Comparison of ENCODE assay signal across 16 cellular contexts in the genomic region with DNA sequence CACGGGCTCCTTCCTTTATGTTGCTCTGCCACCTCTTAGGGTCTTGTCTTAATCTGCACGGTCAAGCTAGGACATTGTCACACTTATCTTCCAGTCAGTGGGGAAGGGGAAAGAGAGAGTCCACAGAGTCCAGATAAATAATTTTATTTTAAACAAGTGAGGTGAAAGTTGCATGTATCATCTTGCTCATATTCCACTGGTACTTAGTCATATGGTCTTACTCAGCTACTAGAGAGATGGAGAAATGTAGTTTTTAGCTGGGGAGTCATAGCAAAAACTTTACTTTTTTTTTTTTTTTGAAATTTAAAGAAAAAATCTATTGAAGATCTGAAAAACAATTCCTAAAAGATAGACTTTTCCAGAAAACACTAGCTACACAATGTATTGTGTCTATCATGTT. TPM values are rescaled to one million over a fixed set of nuclear protein-coding genes. Genes with fewer than 3 reads are reported as not detected.
DNase-seq lines count a peak whose midpoint lies in the region; ATAC-seq and TF ChIP-seq lines count a peak whose summit lies in the region.
"Had no signal": no experiment of that assay in that cellular context is flagged by ENCODE, and none has a peak within 500 bp of the region (broad histone marks: within the 10 kb centered on the region; RNA-seq: fewer than 3 reads in every experiment).

No MANE protein-coding gene starts in this region.

- DNase-seq in AG08396 (ENCODE audit: low spot score) (peak; percentile 48), adipocyte (ENCODE audit: low read depth) (peak; percentile 11), kidney tubule cell (ENCODE audit: low spot score) (peak; percentile 8), GM10248 (ENCODE audit: extremely low spot score) (no peak), NCI-H2029 treated with DMSO at 0.1 percent for 48 hours (lab: John Stamatoyannopoulos, UW) (no peak)
- DNase-seq in CD8-positive, alpha-beta T cell: no peak
- DNase-seq: activated B cell treated with CpG ODN at 0.5 μM for 24 hours; endodermal cell; heart left ventricle; NCI-H1417 treated with DMSO at 0.1 percent for 48 hours; posterior cingulate gyrus; stimulated activated CD4-positive, alpha-beta T cell treated with anti-CD3 and anti-CD28 coated beads, Interleukin-15, amount 100 ng/mL, for 24 hours; thyroid gland had no signal

- CTCF ChIA-PET in CD8-positive, alpha-beta T cell (lab: Charles Lee): interaction anchor here (1.9 kb wide), 1 partner anchor 15 kb away, joined by 4 read pairs; no protein-coding TSS in a partner anchor
- CTCF ChIA-PET in GM10248 (lab: Yijun Ruan, JAX): interaction anchor here (1.5 kb wide), 1 partner anchor 21 kb away, joined by 3 read pairs; no protein-coding TSS in a partner anchor

- no peak overlapping the region for H3K9ac ChIP-seq in adipocyte (ENCODE audit: low read length)
- H3K9ac ChIP-seq: KMS-11 had no signal

- H3K36me3 Mint-ChIP-seq in CD8-positive, alpha-beta T cell: peaks cover 73% of the 10 kb centered on the region

- intact Hi-C loops in CD8-positive, alpha-beta T cell (cut with DNase I, micrococcal nuclease): no loop called here

- H3K4me1 ChIP-seq in CD8-positive, alpha-beta T cell (ENCODE audit: insufficient read depth, low read length): peaks cover 12% of the 10 kb centered on the region
- peaks cover 11% of the 10 kb centered on the region for H3K4me1 ChIP-seq in adipocyte (ENCODE audit: control insufficient read depth, insufficient read depth, low read length)
- H3K4me1 ChIP-seq: thyroid gland had no signal

- peak overlapping the region; percentile 67 for H3K27ac Mint-ChIP-seq in CD8-positive, alpha-beta T cell
- H3K27ac Mint-ChIP-seq: activated B cell treated with CpG ODN at 0.5 μM for 24 hours, CD14-positive monocyte, endodermal cell had no signal

- no peaks in the 10 kb centered on the region for H3K27me3 Mint-ChIP-seq in CD8-positive, alpha-beta T cell (ENCODE audit: low read depth)
- H3K27me3 Mint-ChIP-seq: activated B cell treated with CpG ODN at 0.5 μM for 24 hours had no signal

- no peak overlapping the region for H3K4me3 Mint-ChIP-seq in CD8-positive, alpha-beta T cell
- H3K4me3 Mint-ChIP-seq: activated B cell treated with CpG ODN at 0.5 μM for 24 hours, CD14-positive monocyte, endodermal cell had no signal

- H3K4me1 Mint-ChIP-seq in CD8-positive, alpha-beta T cell (ENCODE audit: low read depth): peaks cover 79% of the 10 kb centered on the region

- no peak for ATAC-seq in CD8-positive, alpha-beta T cell
- ATAC-seq in HG03469 (IDR thresholded peaks at IDR 0.05; ENCODE audit: unreplicated experiment): no peak
- ATAC-seq: heart left ventricle had no signal

- peaks cover 8% of the 10 kb centered on the region for H3K36me3 ChIP-seq in CD8-positive, alpha-beta T cell (ENCODE audit: insufficient read depth, low read length)
- no peaks in the 10 kb centered on the region for H3K36me3 ChIP-seq in adipocyte (ENCODE audit: control insufficient read depth, insufficient read depth, low read length, severe bottlenecking)
- H3K36me3 ChIP-seq: heart left ventricle, thyroid gland had no signal

- H3K4me3 ChIP-seq in CD8-positive, alpha-beta T cell (ENCODE audit: low read depth, low read length): no peak overlapping the region
- no peak overlapping the region for H3K4me3 ChIP-seq in adipocyte (ENCODE audit: low read length)
- H3K4me3 ChIP-seq: heart left ventricle, thyroid gland had no signal

- no peak for TF ChIP-seq CTCF in CD8-positive, alpha-beta T cell (IDR thresholded peaks at IDR 0.05)
- no peak for TF ChIP-seq CTCF in GM10248 (IDR thresholded peaks at IDR 0.05; ENCODE audit: control extremely low read depth, extremely low read depth, low read depth, missing control alignments)

- peaks cover 12% of the 10 kb centered on the region for H3K9me3 Mint-ChIP-seq in CD8-positive, alpha-beta T cell
- H3K9me3 Mint-ChIP-seq: activated B cell treated with CpG ODN at 0.5 μM for 24 hours, CD14-positive monocyte, endodermal cell had no signal

- H3K27ac ChIP-seq in CD8-positive, alpha-beta T cell (ENCODE audit: low read depth, low read length): no peak overlapping the region
- H3K27ac ChIP-seq: KMS-11, thyroid gland had no signal

- no peaks in the 10 kb centered on the region for H3K9me3 ChIP-seq in CD8-positive, alpha-beta T cell (ENCODE audit: low read length)
- H3K9me3 ChIP-seq in adipocyte (ENCODE audit: control insufficient read depth, low read length): no peaks in the 10 kb centered on the region
- H3K9me3 ChIP-seq: heart left ventricle, thyroid gland had no signal

- POLR2A ChIA-PET in CD8-positive, alpha-beta T cell (lab: Charles Lee): no interaction called here
- POLR2A ChIA-PET in GM10248 (lab: Yijun Ruan, JAX): no interaction called here

- H3K27me3 ChIP-seq in CD8-positive, alpha-beta T cell (ENCODE audit: insufficient read depth, low read length): no peaks in the 10 kb centered on the region
- H3K27me3 ChIP-seq in adipocyte (replicated peaks; ENCODE audit: control insufficient read depth, insufficient read depth, low read length): no peaks in the 10 kb centered on the region
- H3K27me3 ChIP-seq: heart left ventricle, thyroid gland had no signal

RNA-seq across cellular contexts. Expression of gene PDE3B, which starts 29.0 kb away (rescaled TPM):
- total RNA-seq in CD8-positive, alpha-beta T cell: 100 to 1,000 TPM; 144 to 146 TPM

Comparison
In these comparisons a context has a peak if more than half of its experiments do, and no peak if none do; other contexts are left out.
1. DNase-seq: peak in AG08396 (single experiment), adipocyte (single experiment) and kidney tubule cell (single experiment); none in CD8-positive, alpha-beta T cell (0 of 7), GM10248 (single experiment) and NCI-H2029 treated with DMSO at 0.1 percent for 48 hours (single experiment).